In the genomic region with DNA sequence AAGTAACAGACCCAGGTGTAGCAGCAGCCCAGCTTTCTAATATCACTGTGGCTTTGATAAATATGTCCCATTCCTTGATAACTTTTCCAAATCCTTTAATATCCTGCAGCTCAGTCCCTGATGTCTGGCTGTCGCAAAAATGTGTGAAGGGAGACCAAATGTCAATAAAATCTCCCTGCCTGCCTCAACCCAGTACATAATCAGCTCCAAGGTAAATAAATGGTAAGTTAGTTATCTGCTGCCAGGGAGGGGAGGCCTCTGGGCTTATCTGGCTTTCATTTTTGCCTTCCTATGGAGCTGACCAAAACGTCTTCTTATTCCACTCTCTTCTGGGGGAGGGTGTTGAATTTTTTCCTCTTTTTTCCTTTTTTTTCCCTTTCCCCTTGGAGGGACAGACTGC, we compare ENCODE assay signal across 18 cellular contexts.
"Had no signal": no experiment of that assay in that cellular context is flagged by ENCODE, and none has a peak within 500 bp of the region (broad histone marks: within the 10 kb centered on the region; RNA-seq: fewer than 3 reads in every experiment).

No MANE protein-coding gene starts in this region.

- H3K9me3 ChIP-seq: colonic mucosa, esophagus squamous epithelium, gastroesophageal sphincter, upper lobe of left lung, uterus had no signal

- H3K4me1 ChIP-seq: colonic mucosa, esophagus squamous epithelium, right atrium auricular region, upper lobe of left lung, uterus had no signal

- DNase-seq: colonic mucosa; dermis blood vessel endothelial cell; esophagus squamous epithelium; foreskin fibroblast; glutamatergic neuron; immature natural killer cell; left ventricle myocardium superior; natural killer cell; stimulated activated CD4-positive, alpha-beta T cell treated with anti-CD3 and anti-CD28 coated beads, Interleukin-4, amount 100 ng/mL, for 1 hour; stimulated activated CD8-positive, alpha-beta memory T cell treated with anti-CD3 and anti-CD28 coated beads, Interleukin-4, amount 100 ng/mL, for 48 hours; stimulated activated naive CD8-positive, alpha-beta T cell treated with anti-CD3 and anti-CD28 coated beads, Interleukin-15, Interleukin-2, amounts not matched to agents 100 U/mL and 50 U/mL, for 24 hours; tibial artery; upper lobe of left lung; uterus had no signal

- H3K27ac ChIP-seq: colonic mucosa, esophagus squamous epithelium, gastroesophageal sphincter, right atrium auricular region, tibial artery, upper lobe of left lung, uterus had no signal

- H3K4me3 ChIP-seq: colonic mucosa, esophagus squamous epithelium, gastroesophageal sphincter, right atrium auricular region, tibial artery, upper lobe of left lung, uterus had no signal

- FAIRE-seq: keratinocyte had no signal

- H3K36me3 ChIP-seq: colonic mucosa, esophagus squamous epithelium, gastroesophageal sphincter, right atrium auricular region, tibial artery, upper lobe of left lung, uterus had no signal

- H3K27me3 ChIP-seq: colonic mucosa, esophagus squamous epithelium, gastroesophageal sphincter, right atrium auricular region, tibial artery, upper lobe of left lung, uterus had no signal

- ATAC-seq: gastroesophageal sphincter; left ventricle myocardium superior; natural killer cell; stimulated activated effector memory CD8-positive, alpha-beta T cell treated with anti-CD3 and anti-CD28 coated beads, Interleukin-12 subunit alpha, Interleukin-12 subunit beta, amount 100 ng/mL, for 72 hours; stimulated activated naive CD8-positive, alpha-beta T cell treated with anti-CD3 and anti-CD28 coated beads, Interleukin-15, Interleukin-2, amounts not matched to agents 100 U/mL and 50 U/mL, for 24 hours had no signal
